In the genomic region with DNA sequence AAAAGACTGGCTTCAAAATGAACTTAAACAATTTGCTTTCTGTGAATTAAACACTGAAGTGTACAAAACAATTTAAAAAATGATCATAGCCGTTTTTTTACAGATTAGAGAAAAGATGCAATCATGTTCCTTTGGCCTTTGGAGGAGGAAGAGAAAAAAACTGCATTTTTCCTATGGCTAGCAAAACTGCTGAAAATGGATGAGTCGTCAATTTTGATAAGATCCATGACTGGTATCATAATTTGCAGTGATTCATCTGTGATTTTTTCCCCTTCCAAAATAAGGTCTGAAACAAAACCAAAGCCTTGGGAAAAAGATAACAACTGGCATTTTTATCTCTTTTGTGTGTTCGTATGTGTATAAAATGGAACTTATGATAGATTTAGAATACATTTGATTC, we compare ENCODE assay signal across 16 cellular contexts.
DNase-seq lines count a peak whose midpoint lies in the region; ATAC-seq and TF ChIP-seq lines count a peak whose summit lies in the region.
"Had no signal": no experiment of that assay in that cellular context is flagged by ENCODE, and none has a peak within 500 bp of the region (broad histone marks: within the 10 kb centered on the region; RNA-seq: fewer than 3 reads in every experiment).

No MANE protein-coding gene starts in this region.

- no peaks in the 10 kb centered on the region for H3K9me3 ChIP-seq in PC-3 (ENCODE audit: low read length)
- H3K9me3 ChIP-seq: Caco-2, MG63 had no signal

- CTCF ChIA-PET in PC-3 (lab: Charles Lee), result no interaction called here

- H2AFZ ChIP-seq in PC-3 (ENCODE audit: low read length), result no peak overlapping the region

- no peaks in the 10 kb centered on the region for H3K36me3 ChIP-seq in PC-3 (ENCODE audit: low read depth, low read length)
- H3K36me3 ChIP-seq: MG63 had no signal

- H3K4me1 ChIP-seq in PC-3 (ENCODE audit: insufficient read depth, low read length), result no peaks in the 10 kb centered on the region
- H3K4me1 ChIP-seq: Caco-2 had no signal

- H3K9me3 Mint-ChIP-seq in activated T-cell treated with anti-CD3 and anti-CD28 coated beads, Interleukin-2, amount 50 U/mL, for 24 hours, result peaks cover 23% of the 10 kb centered on the region
- peaks cover 16% of the 10 kb centered on the region for H3K9me3 Mint-ChIP-seq in activated naive CD8-positive, alpha-beta T cell treated with anti-CD3 and anti-CD28 coated beads, Interleukin-2, amount 50 U/mL, for 24 hours
- H3K9me3 Mint-ChIP-seq in stimulated activated memory B cell treated with anti-CD40 and anti-IgM and Interleukin-4, amounts not matched to agents 10 μg/mL and 1 μg/mL and 100 μg/mL, for 72 hours, result no peaks in the 10 kb centered on the region

- H3K27me3 Mint-ChIP-seq in activated T-cell treated with anti-CD3 and anti-CD28 coated beads, Interleukin-2, amount 50 U/mL, for 24 hours, result no peaks in the 10 kb centered on the region
- no peaks in the 10 kb centered on the region for H3K27me3 Mint-ChIP-seq in activated naive CD8-positive, alpha-beta T cell treated with anti-CD3 and anti-CD28 coated beads, Interleukin-2, amount 50 U/mL, for 24 hours
- no peaks in the 10 kb centered on the region for H3K27me3 Mint-ChIP-seq in stimulated activated memory B cell treated with anti-CD40 and anti-IgM and Interleukin-4, amounts not matched to agents 10 μg/mL and 1 μg/mL and 100 μg/mL, for 72 hours

- H3K4me3 ChIP-seq in PC-3 (ENCODE audit: low read length), result no peak overlapping the region
- H3K4me3 ChIP-seq: MG63 had no signal

- H4K20me1 ChIP-seq in PC-3 (ENCODE audit: low read length), result no peaks in the 10 kb centered on the region

- DNase-seq in activated T-cell treated with anti-CD3 and anti-CD28 coated beads, Interleukin-2, amount 50 U/mL, for 24 hours, result no peak
- no peak for DNase-seq in activated T-cell treated with anti-CD3 and anti-CD28 coated beads for 4 hours
- peak; percentile 2 for DNase-seq in COLO829 (ENCODE audit: low spot score)
- DNase-seq in PC-3, result peak; percentile 5
- no peak for DNase-seq in activated naive CD8-positive, alpha-beta T cell treated with anti-CD3 and anti-CD28 coated beads, Interleukin-2, amount 50 U/mL, for 24 hours
- DNase-seq in GM10266 (ENCODE audit: extremely low spot score), result no peak
- DNase-seq: Caco-2, DMS153, MG63, NCI-H1092, NCI-H146, NCI-H2081, NCI-H510A, NCI-H82 had no signal

- H3K4me3 Mint-ChIP-seq in activated T-cell treated with anti-CD3 and anti-CD28 coated beads, Interleukin-2, amount 50 U/mL, for 24 hours, result peak overlapping the region; percentile 19
- no peak overlapping the region for H3K4me3 Mint-ChIP-seq in activated naive CD8-positive, alpha-beta T cell treated with anti-CD3 and anti-CD28 coated beads, Interleukin-2, amount 50 U/mL, for 24 hours
- no peak overlapping the region for H3K4me3 Mint-ChIP-seq in stimulated activated memory B cell treated with anti-CD40 and anti-IgM and Interleukin-4, amounts not matched to agents 10 μg/mL and 1 μg/mL and 100 μg/mL, for 72 hours

- H3K9me2 ChIP-seq in PC-3 (replicated peaks; ENCODE audit: low read length), result no peaks in the 10 kb centered on the region

- BruUV-seq in PC-3 (replicated peaks; lab: Mats Ljungman, UMichigan), result no TSS peak

- intact Hi-C loops in PC-3 (cut with micrococcal nuclease), result no loop called here

- H3K36me3 Mint-ChIP-seq in activated T-cell treated with anti-CD3 and anti-CD28 coated beads, Interleukin-2, amount 50 U/mL, for 24 hours (ENCODE audit: low read depth), result peaks cover 18% of the 10 kb centered on the region
- peaks cover 6% of the 10 kb centered on the region for H3K36me3 Mint-ChIP-seq in activated naive CD8-positive, alpha-beta T cell treated with anti-CD3 and anti-CD28 coated beads, Interleukin-2, amount 50 U/mL, for 24 hours (ENCODE audit: low read depth)
- no peaks in the 10 kb centered on the region for H3K36me3 Mint-ChIP-seq in stimulated activated memory B cell treated with anti-CD40 and anti-IgM and Interleukin-4, amounts not matched to agents 10 μg/mL and 1 μg/mL and 100 μg/mL, for 72 hours

- peak overlapping the region; percentile 84 for H3K27ac Mint-ChIP-seq in activated T-cell treated with anti-CD3 and anti-CD28 coated beads, Interleukin-2, amount 50 U/mL, for 24 hours
- H3K27ac Mint-ChIP-seq in activated naive CD8-positive, alpha-beta T cell treated with anti-CD3 and anti-CD28 coated beads, Interleukin-2, amount 50 U/mL, for 24 hours, result peak overlapping the region; percentile 24
- no peak overlapping the region for H3K27ac Mint-ChIP-seq in stimulated activated memory B cell treated with anti-CD40 and anti-IgM and Interleukin-4, amounts not matched to agents 10 μg/mL and 1 μg/mL and 100 μg/mL, for 72 hours

- no peaks in the 10 kb centered on the region for H3K27me3 ChIP-seq in PC-3 (ENCODE audit: low read length)
- H3K27me3 ChIP-seq: MG63 had no signal

- H3K4me1 Mint-ChIP-seq in activated T-cell treated with anti-CD3 and anti-CD28 coated beads, Interleukin-2, amount 50 U/mL, for 24 hours (ENCODE audit: low read depth), result peaks cover 74% of the 10 kb centered on the region
- H3K4me1 Mint-ChIP-seq in activated naive CD8-positive, alpha-beta T cell treated with anti-CD3 and anti-CD28 coated beads, Interleukin-2, amount 50 U/mL, for 24 hours, result peaks cover 68% of the 10 kb centered on the region
- H3K4me1 Mint-ChIP-seq in stimulated activated memory B cell treated with anti-CD40 and anti-IgM and Interleukin-4, amounts not matched to agents 10 μg/mL and 1 μg/mL and 100 μg/mL, for 72 hours, result peaks cover 7% of the 10 kb centered on the region

- H3K27ac ChIP-seq in PC-3 (ENCODE audit: low read length), result no peak overlapping the region

- POLR2A ChIA-PET in PC-3 (lab: Charles Lee; ENCODE audit: unreplicated experiment), result no interaction called here

- no peak overlapping the region for H3K9ac ChIP-seq in PC-3 (ENCODE audit: low read length)

- TF ChIP-seq CTCF in PC-3 (conservative IDR thresholded peaks at IDR 0.05; ENCODE audit: low read depth, low read length) (no peak), GM10266 (IDR thresholded peaks at IDR 0.05; ENCODE audit: control insufficient read depth, insufficient read depth, low read depth, missing control alignments) (no peak)

- no peaks in the 10 kb centered on the region for H3K79me2 ChIP-seq in PC-3 (ENCODE audit: low read length)

- no peak overlapping the region for H3K4me2 ChIP-seq in PC-3 (ENCODE audit: low read length)

- ATAC-seq in PC-3, result no peak
- ATAC-seq in activated naive CD8-positive, alpha-beta T cell treated with anti-CD3 and anti-CD28 coated beads, Interleukin-2, amount 50 U/mL, for 24 hours, result no peak
- ATAC-seq in GM18511 (IDR thresholded peaks at IDR 0.05; ENCODE audit: unreplicated experiment), result no peak
- ATAC-seq in stimulated activated memory B cell treated with anti-CD40 and anti-IgM and Interleukin-4, amounts not matched to agents 10 μg/mL and 1 μg/mL and 100 μg/mL, for 72 hours, result no peak

- H3F3A ChIP-seq in PC-3 (ENCODE audit: low read length, unreplicated experiment), result no peaks in the 10 kb centered on the region

Comparison
In these comparisons a context has a peak if more than half of its experiments do, and no peak if none do; other contexts are left out.
1. DNase-seq: peak in COLO829 (single experiment) and PC-3 (single experiment); none in activated T-cell treated with anti-CD3 and anti-CD28 coated beads, Interleukin-2, amount 50 U/mL, for 24 hours (single experiment), activated T-cell treated with anti-CD3 and anti-CD28 coated beads for 4 hours (single experiment), activated naive CD8-positive, alpha-beta T cell treated with anti-CD3 and anti-CD28 coated beads, Interleukin-2, amount 50 U/mL, for 24 hours (single experiment) and GM10266 (single experiment).